ENCODE assay signal across 9 cellular contexts in the genomic region with DNA sequence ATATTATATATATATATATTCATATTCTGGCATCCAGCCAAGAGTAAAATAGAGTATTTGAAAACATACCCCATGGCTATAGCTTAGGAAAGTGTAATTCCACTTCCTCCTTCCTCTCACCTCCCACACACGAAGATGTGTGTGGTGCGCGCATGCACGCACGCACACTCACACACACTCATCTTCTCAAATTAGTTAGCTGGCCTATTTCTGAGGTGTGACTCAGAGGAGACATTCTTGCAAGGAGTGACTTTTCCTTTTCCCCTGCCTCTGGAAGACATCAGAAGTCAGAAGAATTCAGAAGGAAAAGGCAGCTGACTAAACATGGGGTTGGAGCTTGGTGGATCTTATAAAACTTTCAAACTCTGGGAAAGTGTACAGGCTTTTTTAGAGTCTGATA. TPM values are rescaled to one million over a fixed set of nuclear protein-coding genes. Genes with fewer than 3 reads are reported as not detected.
DNase-seq lines count a peak whose midpoint lies in the region; ATAC-seq and TF ChIP-seq lines count a peak whose summit lies in the region.
"Had no signal": no experiment of that assay in that cellular context is flagged by ENCODE, and none has a peak within 500 bp of the region (broad histone marks: within the 10 kb centered on the region; RNA-seq: fewer than 3 reads in every experiment).

No MANE protein-coding gene starts in this region.

- ATAC-seq in activated T-helper 17 cell treated with anti-CD3 and anti-CD28 coated beads, Interleukin-2, amount 50 U/mL, for 72 hours (replicated peaks): peak; percentile 78

- H3K27me3 Mint-ChIP-seq in HFFc6 (ENCODE audit: insufficient read depth) (no peaks in the 10 kb centered on the region; the same call in 1 of the 2 replicates), mesothelial cell of epicardium (ENCODE audit: low read depth) (no peaks in the 10 kb centered on the region)
- H3K27me3 Mint-ChIP-seq in activated T-helper 17 cell treated with anti-CD3 and anti-CD28 coated beads, Interleukin-2, amount 50 U/mL, for 72 hours: peaks cover 35% of the 10 kb centered on the region

- DNase-seq in EH (ENCODE audit: low read depth) (peak; percentile 95), HFFc6 (peak; percentile 90), mesothelial cell of epicardium (ENCODE audit: low spot score in 2 of 2, unreplicated experiment in 2 of 2) (no peak), NCI-H82 treated with DMSO at 0.1 percent for 48 hours (lab: John Stamatoyannopoulos, UW; ENCODE audit: unreplicated experiment) (no peak), AML-193 (lab: John Stamatoyannopoulos, UW) (no peak), SIG-M5 (lab: John Stamatoyannopoulos, UW) (no peak)
- no peak for DNase-seq in stimulated activated CD4-positive, alpha-beta T cell treated with anti-CD3 and anti-CD28 coated beads, Interleukin-1b, Interleukin-23, amount 100 ng/mL, for 48 hours
- DNase-seq: activated CD4-positive, alpha-beta T cell treated with anti-CD3 and anti-CD28 coated beads for 1 hour had no signal

- H3K4me3 Mint-ChIP-seq in HFFc6 (peak overlapping the region; percentile 68; the same call in 1 of the 2 replicates), mesothelial cell of epicardium (no peak overlapping the region)
- H3K4me3 Mint-ChIP-seq in activated T-helper 17 cell treated with anti-CD3 and anti-CD28 coated beads, Interleukin-2, amount 50 U/mL, for 72 hours: peak overlapping the region; percentile 22

- TF ChIP-seq CTCF in HFFc6 (IDR thresholded peaks at IDR 0.05) (no peak), mesothelial cell of epicardium (IDR thresholded peaks at IDR 0.05; ENCODE audit: unreplicated experiment) (no peak)

- H3K27ac Mint-ChIP-seq in HFFc6: peak overlapping the region; percentile 75
- H3K27ac Mint-ChIP-seq in activated T-helper 17 cell treated with anti-CD3 and anti-CD28 coated beads, Interleukin-2, amount 50 U/mL, for 72 hours: peak overlapping the region; percentile 42
- peak overlapping the region; percentile 90 for H3K27ac Mint-ChIP-seq in mesothelial cell of epicardium

- H3K9me3 Mint-ChIP-seq in HFFc6: no peaks in the 10 kb centered on the region
- H3K9me3 Mint-ChIP-seq in activated T-helper 17 cell treated with anti-CD3 and anti-CD28 coated beads, Interleukin-2, amount 50 U/mL, for 72 hours: no peaks in the 10 kb centered on the region
- H3K9me3 Mint-ChIP-seq in mesothelial cell of epicardium: no peaks in the 10 kb centered on the region

- no peaks in the 10 kb centered on the region; the same call in 1 of the 2 replicates for H3K36me3 Mint-ChIP-seq in HFFc6 (ENCODE audit: low read depth)
- H3K36me3 Mint-ChIP-seq in activated T-helper 17 cell treated with anti-CD3 and anti-CD28 coated beads, Interleukin-2, amount 50 U/mL, for 72 hours (ENCODE audit: low read depth): no peaks in the 10 kb centered on the region
- H3K36me3 Mint-ChIP-seq in mesothelial cell of epicardium: no peaks in the 10 kb centered on the region

- H3K4me1 Mint-ChIP-seq in HFFc6 (ENCODE audit: low read depth) (peaks cover 57% of the 10 kb centered on the region), mesothelial cell of epicardium (peaks cover 81% of the 10 kb centered on the region)
- peaks cover 11% of the 10 kb centered on the region for H3K4me1 Mint-ChIP-seq in activated T-helper 17 cell treated with anti-CD3 and anti-CD28 coated beads, Interleukin-2, amount 50 U/mL, for 72 hours

RNA-seq across cellular contexts. Expression of a gene that starts 8.8 kb away (rescaled TPM):
- under 1 TPM in 3 of 6 experiments, not detected in 3; 0.03 to 0.07 (median 0.03) TPM for total RNA-seq in HFFc6 (2021; fragmentation: NEBNext Ultra II Directional; extraction: Animal tissue kit (Norgen Biotek cat#: 25700))
- total RNA-seq in activated T-helper 17 cell treated with anti-CD3 and anti-CD28 coated beads, Interleukin-2, amount 50 U/mL, for 72 hours: under 1 TPM in 1 of 2 donors, not detected in 1; 0.16 TPM
- 11.9 to 15.3 TPM (median 13.4 TPM) in 3 replicates for total RNA-seq in mesothelial cell of epicardium

Comparison
In these comparisons a context has a peak if more than half of its experiments do, and no peak if none do; other contexts are left out.
1. DNase-seq: peak in EH (single experiment) and HFFc6 (single experiment); none in mesothelial cell of epicardium (0 of 2), NCI-H82 treated with DMSO at 0.1 percent for 48 hours (single experiment), AML-193 (0 of 2), SIG-M5 (single experiment) and stimulated activated CD4-positive, alpha-beta T cell treated with anti-CD3 and anti-CD28 coated beads, Interleukin-1b, Interleukin-23, amount 100 ng/mL, for 48 hours (single experiment).
2. RNA of a gene that starts 8.8 kb away (total RNA-seq): 11.9 to 15.3 TPM in mesothelial cell of epicardium; 0.16 TPM in activated T-helper 17 cell treated with anti-CD3 and anti-CD28 coated beads, Interleukin-2, amount 50 U/mL, for 72 hours and 0.03 to 0.07 TPM in HFFc6; every median in the first group is over 10 times any median in the second.
3. Peak in every context shown above with its lines, with median percentiles within 50 percentile points of each other: H3K27ac Mint-ChIP-seq.